Comparison of ENCODE assay signal across 1 cellular context in genomic region chrX:123976671-123977316, GRCh38.
A peak's percentile ranks its signal among the peaks of the same experiment; 100 is the strongest.
TF ChIP-seq lines count a peak whose summit lies in the region.

No MANE protein-coding gene starts in this region.

TF ChIP-seq in K562, 482 proteins besides CTCF, POLR2A, EP300 and RAD21 (continued from another document):
- TF ChIP-seq, protein P1, sequence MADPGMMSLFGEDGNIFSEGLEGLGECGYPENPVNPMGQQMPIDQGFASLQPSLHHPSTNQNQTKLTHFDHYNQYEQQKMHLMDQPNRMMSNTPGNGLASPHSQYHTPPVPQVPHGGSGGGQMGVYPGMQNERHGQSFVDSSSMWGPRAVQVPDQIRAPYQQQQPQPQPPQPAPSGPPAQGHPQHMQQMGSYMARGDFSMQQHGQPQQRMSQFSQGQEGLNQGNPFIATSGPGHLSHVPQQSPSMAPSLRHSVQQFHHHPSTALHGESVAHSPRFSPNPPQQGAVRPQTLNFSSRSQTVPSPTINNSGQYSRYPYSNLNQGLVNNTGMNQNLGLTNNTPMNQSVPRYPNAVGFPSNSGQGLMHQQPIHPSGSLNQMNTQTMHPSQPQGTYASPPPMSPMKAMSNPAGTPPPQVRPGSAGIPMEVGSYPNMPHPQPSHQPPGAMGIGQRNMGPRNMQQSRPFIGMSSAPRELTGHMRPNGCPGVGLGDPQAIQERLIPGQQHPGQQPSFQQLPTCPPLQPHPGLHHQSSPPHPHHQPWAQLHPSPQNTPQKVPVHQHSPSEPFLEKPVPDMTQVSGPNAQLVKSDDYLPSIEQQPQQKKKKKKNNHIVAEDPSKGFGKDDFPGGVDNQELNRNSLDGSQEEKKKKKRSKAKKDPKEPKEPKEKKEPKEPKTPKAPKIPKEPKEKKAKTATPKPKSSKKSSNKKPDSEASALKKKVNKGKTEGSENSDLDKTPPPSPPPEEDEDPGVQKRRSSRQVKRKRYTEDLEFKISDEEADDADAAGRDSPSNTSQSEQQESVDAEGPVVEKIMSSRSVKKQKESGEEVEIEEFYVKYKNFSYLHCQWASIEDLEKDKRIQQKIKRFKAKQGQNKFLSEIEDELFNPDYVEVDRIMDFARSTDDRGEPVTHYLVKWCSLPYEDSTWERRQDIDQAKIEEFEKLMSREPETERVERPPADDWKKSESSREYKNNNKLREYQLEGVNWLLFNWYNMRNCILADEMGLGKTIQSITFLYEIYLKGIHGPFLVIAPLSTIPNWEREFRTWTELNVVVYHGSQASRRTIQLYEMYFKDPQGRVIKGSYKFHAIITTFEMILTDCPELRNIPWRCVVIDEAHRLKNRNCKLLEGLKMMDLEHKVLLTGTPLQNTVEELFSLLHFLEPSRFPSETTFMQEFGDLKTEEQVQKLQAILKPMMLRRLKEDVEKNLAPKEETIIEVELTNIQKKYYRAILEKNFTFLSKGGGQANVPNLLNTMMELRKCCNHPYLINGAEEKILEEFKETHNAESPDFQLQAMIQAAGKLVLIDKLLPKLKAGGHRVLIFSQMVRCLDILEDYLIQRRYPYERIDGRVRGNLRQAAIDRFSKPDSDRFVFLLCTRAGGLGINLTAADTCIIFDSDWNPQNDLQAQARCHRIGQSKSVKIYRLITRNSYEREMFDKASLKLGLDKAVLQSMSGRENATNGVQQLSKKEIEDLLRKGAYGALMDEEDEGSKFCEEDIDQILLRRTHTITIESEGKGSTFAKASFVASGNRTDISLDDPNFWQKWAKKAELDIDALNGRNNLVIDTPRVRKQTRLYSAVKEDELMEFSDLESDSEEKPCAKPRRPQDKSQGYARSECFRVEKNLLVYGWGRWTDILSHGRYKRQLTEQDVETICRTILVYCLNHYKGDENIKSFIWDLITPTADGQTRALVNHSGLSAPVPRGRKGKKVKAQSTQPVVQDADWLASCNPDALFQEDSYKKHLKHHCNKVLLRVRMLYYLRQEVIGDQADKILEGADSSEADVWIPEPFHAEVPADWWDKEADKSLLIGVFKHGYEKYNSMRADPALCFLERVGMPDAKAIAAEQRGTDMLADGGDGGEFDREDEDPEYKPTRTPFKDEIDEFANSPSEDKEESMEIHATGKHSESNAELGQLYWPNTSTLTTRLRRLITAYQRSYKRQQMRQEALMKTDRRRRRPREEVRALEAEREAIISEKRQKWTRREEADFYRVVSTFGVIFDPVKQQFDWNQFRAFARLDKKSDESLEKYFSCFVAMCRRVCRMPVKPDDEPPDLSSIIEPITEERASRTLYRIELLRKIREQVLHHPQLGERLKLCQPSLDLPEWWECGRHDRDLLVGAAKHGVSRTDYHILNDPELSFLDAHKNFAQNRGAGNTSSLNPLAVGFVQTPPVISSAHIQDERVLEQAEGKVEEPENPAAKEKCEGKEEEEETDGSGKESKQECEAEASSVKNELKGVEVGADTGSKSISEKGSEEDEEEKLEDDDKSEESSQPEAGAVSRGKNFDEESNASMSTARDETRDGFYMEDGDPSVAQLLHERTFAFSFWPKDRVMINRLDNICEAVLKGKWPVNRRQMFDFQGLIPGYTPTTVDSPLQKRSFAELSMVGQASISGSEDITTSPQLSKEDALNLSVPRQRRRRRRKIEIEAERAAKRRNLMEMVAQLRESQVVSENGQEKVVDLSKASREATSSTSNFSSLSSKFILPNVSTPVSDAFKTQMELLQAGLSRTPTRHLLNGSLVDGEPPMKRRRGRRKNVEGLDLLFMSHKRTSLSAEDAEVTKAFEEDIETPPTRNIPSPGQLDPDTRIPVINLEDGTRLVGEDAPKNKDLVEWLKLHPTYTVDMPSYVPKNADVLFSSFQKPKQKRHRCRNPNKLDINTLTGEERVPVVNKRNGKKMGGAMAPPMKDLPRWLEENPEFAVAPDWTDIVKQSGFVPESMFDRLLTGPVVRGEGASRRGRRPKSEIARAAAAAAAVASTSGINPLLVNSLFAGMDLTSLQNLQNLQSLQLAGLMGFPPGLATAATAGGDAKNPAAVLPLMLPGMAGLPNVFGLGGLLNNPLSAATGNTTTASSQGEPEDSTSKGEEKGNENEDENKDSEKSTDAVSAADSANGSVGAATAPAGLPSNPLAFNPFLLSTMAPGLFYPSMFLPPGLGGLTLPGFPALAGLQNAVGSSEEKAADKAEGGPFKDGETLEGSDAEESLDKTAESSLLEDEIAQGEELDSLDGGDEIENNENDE (IDR thresholded peaks at IDR 0.05; ENCODE audit: low read depth, low read length), result no peak
- TF ChIP-seq ARID2 (IDR thresholded peaks at IDR 0.05) (peak; percentile 54; the same call in 1 of the 2 replicates), FOXA3 (CRISPR knock-in tag; conservative IDR thresholded peaks at IDR 0.05 in 1 of 2, IDR thresholded peaks at IDR 0.05 in 1 of 2) (no peak), TRIM24 (IDR thresholded peaks at IDR 0.05) (no peak), ELK3 (CRISPR knock-in tag; IDR thresholded peaks at IDR 0.05) (no peak), ZHX1 (conservative IDR thresholded peaks at IDR 0.05; ENCODE audit: low read length) (no peak), SRSF9 (IDR thresholded peaks at IDR 0.05; ENCODE audit: borderline replicate concordance, low read depth, low read length) (no peak), POU5F1 (IDR thresholded peaks at IDR 0.05; ENCODE audit: borderline replicate concordance, low read depth, low read length, partially characterized antibody) (no peak), XRCC4 (IDR thresholded peaks at IDR 0.05; ENCODE audit: extremely low read depth, insufficient read depth, insufficient read length) (no peak), SLC30A9 (CRISPR knock-in tag; IDR thresholded peaks at IDR 0.05) (no peak), KDM5B (IDR thresholded peaks at IDR 0.05; ENCODE audit: insufficient replicate concordance, low read depth, low read length) (no peak), NR1H2 (CRISPR knock-in tag; IDR thresholded peaks at IDR 0.05) (no peak), PPARD (CRISPR knock-in tag; IDR thresholded peaks at IDR 0.05) (no peak), ZNF197 (CRISPR knock-in tag; IDR thresholded peaks at IDR 0.05; ENCODE audit: low read depth) (no peak), PKNOX1 (IDR thresholded peaks at IDR 0.05) (peak; percentile 48; the same call in 1 of the 2 replicates), JUNB (CRISPR knock-in tag; conservative IDR thresholded peaks at IDR 0.05) (no peak), RCOR1 (IDR thresholded peaks at IDR 0.05; ENCODE audit: borderline replicate concordance in 1 of 2, low read depth in 2 of 2, low read length in 2 of 2) (no peak), ZNF699 (CRISPR knock-in tag; IDR thresholded peaks at IDR 0.05; ENCODE audit: insufficient replicate concordance) (no peak), RBFOX2 (IDR thresholded peaks at IDR 0.05; ENCODE audit: low read depth, low read length) (no peak), POLR3A (IDR thresholded peaks at IDR 0.05; ENCODE audit: borderline replicate concordance, extremely low read depth, insufficient read depth, insufficient read length) (no peak), BMI1 (IDR thresholded peaks at IDR 0.05; ENCODE audit: low read length) (no peak), ATF1 (CRISPR knock-in tag; IDR thresholded peaks at IDR 0.05) (no peak), ATF1 (tag; IDR thresholded peaks at IDR 0.05) (no peak), FOXK1 (CRISPR knock-in tag; IDR thresholded peaks at IDR 0.05; ENCODE audit: borderline replicate concordance) (no peak), CCNT2 (IDR thresholded peaks at IDR 0.05; ENCODE audit: borderline replicate concordance, extremely low read depth, insufficient read length, low read depth, low read length) (no peak), SRF (CRISPR knock-in tag; IDR thresholded peaks at IDR 0.05) (no peak)
- TF ChIP-seq, protein P2, sequence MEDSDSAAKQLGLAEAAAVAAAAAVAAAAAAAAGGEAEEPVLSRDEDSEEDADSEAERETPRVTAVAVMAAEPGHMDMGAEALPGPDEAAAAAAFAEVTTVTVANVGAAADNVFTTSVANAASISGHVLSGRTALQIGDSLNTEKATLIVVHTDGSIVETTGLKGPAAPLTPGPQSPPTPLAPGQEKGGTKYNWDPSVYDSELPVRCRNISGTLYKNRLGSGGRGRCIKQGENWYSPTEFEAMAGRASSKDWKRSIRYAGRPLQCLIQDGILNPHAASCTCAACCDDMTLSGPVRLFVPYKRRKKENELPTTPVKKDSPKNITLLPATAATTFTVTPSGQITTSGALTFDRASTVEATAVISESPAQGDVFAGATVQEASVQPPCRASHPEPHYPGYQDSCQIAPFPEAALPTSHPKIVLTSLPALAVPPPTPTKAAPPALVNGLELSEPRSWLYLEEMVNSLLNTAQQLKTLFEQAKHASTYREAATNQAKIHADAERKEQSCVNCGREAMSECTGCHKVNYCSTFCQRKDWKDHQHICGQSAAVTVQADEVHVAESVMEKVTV (CRISPR knock-in tag; IDR thresholded peaks at IDR 0.05), result peak; percentile 32; the same call in 1 of the 2 replicates
- TF ChIP-seq, protein P3, sequence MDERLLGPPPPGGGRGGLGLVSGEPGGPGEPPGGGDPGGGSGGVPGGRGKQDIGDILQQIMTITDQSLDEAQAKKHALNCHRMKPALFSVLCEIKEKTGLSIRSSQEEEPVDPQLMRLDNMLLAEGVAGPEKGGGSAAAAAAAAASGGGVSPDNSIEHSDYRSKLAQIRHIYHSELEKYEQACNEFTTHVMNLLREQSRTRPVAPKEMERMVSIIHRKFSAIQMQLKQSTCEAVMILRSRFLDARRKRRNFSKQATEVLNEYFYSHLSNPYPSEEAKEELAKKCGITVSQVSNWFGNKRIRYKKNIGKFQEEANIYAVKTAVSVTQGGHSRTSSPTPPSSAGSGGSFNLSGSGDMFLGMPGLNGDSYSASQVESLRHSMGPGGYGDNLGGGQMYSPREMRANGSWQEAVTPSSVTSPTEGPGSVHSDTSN (CRISPR knock-in tag; IDR thresholded peaks at IDR 0.05; ENCODE audit: low read depth), result no peak
- TF ChIP-seq, protein P3 (tag; conservative IDR thresholded peaks at IDR 0.05; ENCODE audit: low read depth), result peak; percentile 52; the same call in 1 of the 2 replicates
- TF ChIP-seq, protein P4, sequence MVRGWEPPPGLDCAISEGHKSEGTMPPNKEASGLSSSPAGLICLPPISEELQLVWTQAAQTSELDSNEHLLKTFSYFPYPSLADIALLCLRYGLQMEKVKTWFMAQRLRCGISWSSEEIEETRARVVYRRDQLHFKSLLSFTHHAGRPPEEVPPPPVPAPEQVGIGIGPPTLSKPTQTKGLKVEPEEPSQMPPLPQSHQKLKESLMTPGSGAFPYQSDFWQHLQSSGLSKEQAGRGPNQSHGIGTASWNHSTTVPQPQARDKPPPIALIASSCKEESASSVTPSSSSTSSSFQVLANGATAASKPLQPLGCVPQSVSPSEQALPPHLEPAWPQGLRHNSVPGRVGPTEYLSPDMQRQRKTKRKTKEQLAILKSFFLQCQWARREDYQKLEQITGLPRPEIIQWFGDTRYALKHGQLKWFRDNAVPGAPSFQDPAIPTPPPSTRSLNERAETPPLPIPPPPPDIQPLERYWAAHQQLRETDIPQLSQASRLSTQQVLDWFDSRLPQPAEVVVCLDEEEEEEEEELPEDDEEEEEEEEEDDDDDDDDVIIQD (CRISPR knock-in tag; IDR thresholded peaks at IDR 0.05), result no peak
